Comparison of ENCODE assay signal across 10 cellular contexts in the genomic region with DNA sequence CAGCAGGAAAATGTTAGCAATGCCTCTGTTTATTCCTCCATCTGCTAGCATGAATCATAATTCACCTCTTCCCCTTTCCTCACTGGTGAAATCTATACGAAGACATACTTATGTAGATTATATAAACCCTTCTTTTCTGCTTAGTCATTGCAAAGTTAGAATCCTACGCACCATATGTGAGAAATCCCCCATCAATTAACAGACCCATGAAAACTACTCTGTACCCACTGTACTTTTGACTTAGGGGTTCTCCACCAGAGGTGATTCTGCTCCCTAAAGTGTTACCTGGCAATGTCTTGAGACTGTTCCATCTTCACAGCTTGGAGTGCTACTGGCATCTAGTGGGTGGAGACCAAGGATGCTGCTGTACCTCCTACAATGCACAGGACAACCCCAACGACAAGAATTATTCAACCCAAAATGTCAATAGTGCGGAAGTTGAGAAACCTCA. TPM values are rescaled to one million over a fixed set of nuclear protein-coding genes. Genes with fewer than 3 reads are reported as not detected.
A peak's percentile ranks its signal among the peaks of the same experiment; 100 is the strongest.
DNase-seq lines count a peak whose midpoint lies in the region; ATAC-seq lines count a peak whose summit lies in the region.
"Had no signal": no experiment of that assay in that cellular context is flagged by ENCODE, and none has a peak within 500 bp of the region (broad histone marks: within the 10 kb centered on the region; RNA-seq: fewer than 3 reads in every experiment).

No MANE protein-coding gene starts in this region.

- ATAC-seq in sciatic nerve, result peak; percentile 77
- ATAC-seq in HG03460 (IDR thresholded peaks at IDR 0.05; ENCODE audit: unreplicated experiment), result no peak
- no peak for ATAC-seq in GM21390 (IDR thresholded peaks at IDR 0.05; ENCODE audit: unreplicated experiment)

- intact Hi-C loops in sciatic nerve (cut with DNase I), result no loop called here

- DNase-seq in NCI-H524 (lab: John Stamatoyannopoulos, UW) (peak; percentile 4 to 48), NCI-H524 treated with DMSO at 0.1 percent for 48 hours (lab: John Stamatoyannopoulos, UW) (no peak), NCI-H1105 treated with DMSO at 0.1 percent for 48 hours (lab: John Stamatoyannopoulos, UW) (peak; percentile 27), dedifferentiated amniotic fluid mesenchymal stem cell (ENCODE audit: extremely low spot score) (peak; percentile 56), sciatic nerve (ENCODE audit: low spot score) (no peak)
- no peak for DNase-seq in activated CD4-positive, alpha-beta T cell treated with anti-CD3 and anti-CD28 coated beads for 48 hours
- DNase-seq: activated CD4-positive, CD25-positive, alpha-beta regulatory T cell treated with anti-CD3 and anti-CD28 coated beads, Interleukin-2, amount 50 U/mL, for 72 hours; CD4-positive, CD25-positive, alpha-beta regulatory T cell had no signal

RNA-seq across cellular contexts. Expression of a gene that starts 49.6 kb away (rescaled TPM):
- total RNA-seq in sciatic nerve, result 59.4 TPM

Comparison
In these comparisons a context has a peak if more than half of its experiments do, and no peak if none do; other contexts are left out.
1. DNase-seq: peak in NCI-H524 (2 of 2), NCI-H1105 treated with DMSO at 0.1 percent for 48 hours (single experiment) and dedifferentiated amniotic fluid mesenchymal stem cell (single experiment); none in NCI-H524 treated with DMSO at 0.1 percent for 48 hours (single experiment), sciatic nerve (single experiment) and activated CD4-positive, alpha-beta T cell treated with anti-CD3 and anti-CD28 coated beads for 48 hours (single experiment).